ENCODE assay signal across 33 cellular contexts in the genomic region with DNA sequence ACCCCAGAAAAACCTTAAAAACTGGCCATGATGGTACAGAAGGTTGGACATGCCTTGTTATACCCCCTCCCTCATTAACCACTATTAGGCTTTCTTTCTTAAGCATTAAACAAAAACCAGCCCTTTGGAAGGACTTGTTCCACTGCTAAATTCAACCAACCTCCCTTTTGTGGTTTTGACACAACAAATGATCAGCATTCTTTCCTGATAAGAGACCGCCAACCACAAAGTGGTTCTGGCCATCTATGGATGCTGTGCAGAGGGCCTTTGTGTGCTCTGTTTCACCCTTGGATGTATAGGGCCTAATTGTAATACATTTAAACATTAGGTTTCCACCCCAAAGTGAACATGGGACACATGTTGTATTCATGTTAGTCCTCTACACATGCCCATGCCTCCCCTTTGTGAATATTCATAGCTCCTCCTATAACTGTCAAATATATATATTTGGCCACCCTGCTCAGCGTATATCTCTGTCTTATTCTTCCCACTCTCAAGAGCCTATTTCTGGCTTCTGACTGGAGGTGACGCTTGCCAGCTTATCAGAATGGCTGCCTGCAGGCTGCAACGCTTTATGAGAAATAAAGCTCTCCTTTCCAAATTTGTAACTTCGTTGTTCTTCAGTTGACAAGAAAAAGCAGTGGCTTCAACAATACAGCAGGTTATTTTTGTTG.
A peak's percentile ranks its signal among the peaks of the same experiment; 100 is the strongest.
DNase-seq lines count a peak whose midpoint lies in the region; ATAC-seq, FAIRE-seq and TF ChIP-seq lines count a peak whose summit lies in the region.
"Had no signal": no experiment of that assay in that cellular context is flagged by ENCODE, and none has a peak within 500 bp of the region (broad histone marks: within the 10 kb centered on the region; RNA-seq: fewer than 3 reads in every experiment).

No MANE protein-coding gene starts in this region.

- no peak for FAIRE-seq in astrocyte (lab: Jason Lieb, UNC)
- FAIRE-seq: kidney, urothelium cell line had no signal

- no peaks in the 10 kb centered on the region for H3K36me3 Mint-ChIP-seq in astrocyte (ENCODE audit: low read depth, unreplicated experiment)
- H3K36me3 Mint-ChIP-seq in activated CD8-positive, alpha-beta memory T cell treated with anti-CD3 and anti-CD28 coated beads, Interleukin-2, amount 10 ng/mL, durations not matched to agents 7 days and 5 days = no peaks in the 10 kb centered on the region
- H3K36me3 Mint-ChIP-seq: activated naive CD8-positive, alpha-beta T cell; CD8-positive, alpha-beta memory T cell; naive thymus-derived CD8-positive, alpha-beta T cell had no signal

- no peak for TF ChIP-seq CTCF in astrocyte (IDR thresholded peaks at IDR 0.05; ENCODE audit: insufficient read depth, low read depth, low read length)

- H3K9me3 Mint-ChIP-seq in astrocyte (ENCODE audit: unreplicated experiment) = peaks cover 9% of the 10 kb centered on the region
- H3K9me3 Mint-ChIP-seq in activated CD8-positive, alpha-beta memory T cell treated with anti-CD3 and anti-CD28 coated beads, Interleukin-2, amount 10 ng/mL, durations not matched to agents 7 days and 5 days (ENCODE audit: low read depth) = no peaks in the 10 kb centered on the region
- H3K9me3 Mint-ChIP-seq: central memory CD8-positive, alpha-beta T cell; effector memory CD8-positive, alpha-beta T cell had no signal

- H3K9me3 ChIP-seq in BLaER1 (no peaks in the 10 kb centered on the region), astrocyte (ENCODE audit: insufficient read depth, low read depth, low read length) (peaks cover 3% of the 10 kb centered on the region)
- H3K9me3 ChIP-seq: prostate gland, sigmoid colon, stomach had no signal

- DNase-seq in KBM-7 (peak; percentile 67), astrocyte (ENCODE audit: low read depth) (peak; percentile 67), left ventricle myocardium superior (no peak), NK-92 (lab: John Stamatoyannopoulos, UW; ENCODE audit: unreplicated experiment) (no peak), posterior vena cava (ENCODE audit: low spot score) (no peak)
- no peak for DNase-seq in activated CD8-positive, alpha-beta memory T cell treated with anti-CD3 and anti-CD28 coated beads, Interleukin-2, amount 10 ng/mL, durations not matched to agents 7 days and 5 days
- DNase-seq: activated CD4-positive, alpha-beta T cell treated with anti-CD3 and anti-CD28 coated beads for 4 hours; activated effector memory CD4-positive, alpha-beta T cell treated with Interleukin-2 at 50 U/mL for 16 hours; activated T-cell treated with anti-CD3 and anti-CD28 coated beads for 4 hours; aorta; CD8-positive, alpha-beta memory T cell; effector memory CD8-positive, alpha-beta T cell; glutamatergic neuron; IMR-90; kidney; naive thymus-derived CD8-positive, alpha-beta T cell; NCI-H1092 treated with DMSO at 0.1 percent for 48 hours; NCI-H1930; NCI-H345; NCI-H69; Peyer's patch; sigmoid colon; stimulated activated CD4-positive, alpha-beta T cell treated with anti-CD3 and anti-CD28 coated beads, Interleukin-4, amount 100 ng/mL, for 1 hour; stomach; SW 1271; T-helper 9 cell; WERI-Rb-1 had no signal

- H3K27me3 Mint-ChIP-seq in astrocyte (ENCODE audit: low read depth, unreplicated experiment) = peaks cover 19% of the 10 kb centered on the region
- no peaks in the 10 kb centered on the region for H3K27me3 Mint-ChIP-seq in activated CD8-positive, alpha-beta memory T cell treated with anti-CD3 and anti-CD28 coated beads, Interleukin-2, amount 10 ng/mL, durations not matched to agents 7 days and 5 days
- H3K27me3 Mint-ChIP-seq: activated naive CD8-positive, alpha-beta T cell; CD8-positive, alpha-beta memory T cell; central memory CD8-positive, alpha-beta T cell; effector memory CD8-positive, alpha-beta T cell had no signal

- no peaks in the 10 kb centered on the region for H4K20me1 ChIP-seq in BLaER1
- no peaks in the 10 kb centered on the region for H4K20me1 ChIP-seq in astrocyte (ENCODE audit: insufficient read depth, low read length)

- H3K4me1 Mint-ChIP-seq in astrocyte (ENCODE audit: low read depth, unreplicated experiment) = peaks cover 15% of the 10 kb centered on the region
- no peaks in the 10 kb centered on the region for H3K4me1 Mint-ChIP-seq in activated CD8-positive, alpha-beta memory T cell treated with anti-CD3 and anti-CD28 coated beads, Interleukin-2, amount 10 ng/mL, durations not matched to agents 7 days and 5 days
- H3K4me1 Mint-ChIP-seq: CD8-positive, alpha-beta memory T cell; central memory CD8-positive, alpha-beta T cell; naive thymus-derived CD8-positive, alpha-beta T cell had no signal

- no peak overlapping the region for H3K27ac Mint-ChIP-seq in astrocyte (ENCODE audit: unreplicated experiment)
- no peak overlapping the region for H3K27ac Mint-ChIP-seq in activated CD8-positive, alpha-beta memory T cell treated with anti-CD3 and anti-CD28 coated beads, Interleukin-2, amount 10 ng/mL, durations not matched to agents 7 days and 5 days
- H3K27ac Mint-ChIP-seq: activated naive CD8-positive, alpha-beta T cell; CD8-positive, alpha-beta memory T cell; effector memory CD8-positive, alpha-beta T cell; naive thymus-derived CD8-positive, alpha-beta T cell had no signal

- no peak overlapping the region for H2AFZ ChIP-seq in astrocyte (ENCODE audit: low read depth, low read length)

- ATAC-seq in left ventricle myocardium superior (peak; percentile 89), GM21515 (IDR thresholded peaks at IDR 0.05; ENCODE audit: unreplicated experiment) (no peak)
- ATAC-seq in activated CD8-positive, alpha-beta memory T cell treated with anti-CD3 and anti-CD28 coated beads, Interleukin-2, amount 10 ng/mL, durations not matched to agents 7 days and 5 days = no peak
- ATAC-seq: effector memory CD8-positive, alpha-beta T cell; naive thymus-derived CD8-positive, alpha-beta T cell had no signal

- H3K79me2 ChIP-seq in astrocyte (ENCODE audit: insufficient read depth, low read length) = no peaks in the 10 kb centered on the region

- no peaks in the 10 kb centered on the region for H3K36me3 ChIP-seq in BLaER1
- no peaks in the 10 kb centered on the region for H3K36me3 ChIP-seq in astrocyte (ENCODE audit: insufficient read depth, low read length)
- H3K36me3 ChIP-seq: Peyer's patch, prostate gland, sigmoid colon, stomach, WERI-Rb-1 had no signal

- no peak overlapping the region for H3K4me3 Mint-ChIP-seq in astrocyte (ENCODE audit: unreplicated experiment)
- no peak overlapping the region for H3K4me3 Mint-ChIP-seq in activated CD8-positive, alpha-beta memory T cell treated with anti-CD3 and anti-CD28 coated beads, Interleukin-2, amount 10 ng/mL, durations not matched to agents 7 days and 5 days
- H3K4me3 Mint-ChIP-seq: activated naive CD8-positive, alpha-beta T cell; CD8-positive, alpha-beta memory T cell; central memory CD8-positive, alpha-beta T cell; effector memory CD8-positive, alpha-beta T cell; naive thymus-derived CD8-positive, alpha-beta T cell had no signal

- H3K9ac ChIP-seq in BLaER1 (no peak overlapping the region), astrocyte (ENCODE audit: low read length) (no peak overlapping the region)

- peaks cover 22% of the 10 kb centered on the region for H3K4me1 ChIP-seq in BLaER1
- no peaks in the 10 kb centered on the region for H3K4me1 ChIP-seq in astrocyte (ENCODE audit: insufficient read depth, low read length)
- H3K4me1 ChIP-seq: Peyer's patch, prostate gland, sigmoid colon, stomach had no signal

- CTCF ChIA-PET in activated CD8-positive, alpha-beta memory T cell treated with anti-CD3 and anti-CD28 coated beads, Interleukin-2, amount 10 ng/mL, durations not matched to agents 7 days and 5 days (lab: Charles Lee) = no interaction called here

- in situ Hi-C loops in KBM-7 (cut with MboI; ENCODE audit: low pct_unique_long_range_greater_than_20kb, low sequenced_read_pairs) = no loop called here

- H3K27ac ChIP-seq in BLaER1 (no peak overlapping the region), astrocyte (ENCODE audit: low read depth, low read length) (no peak overlapping the region)
- H3K27ac ChIP-seq: Peyer's patch, prostate gland, sigmoid colon, stomach, WERI-Rb-1 had no signal

- intact Hi-C loops in left ventricle myocardium superior (cut with micrococcal nuclease) = no loop called here
- intact Hi-C loops in posterior vena cava (cut with DNase I) = no loop called here

- H3K4me2 ChIP-seq in BLaER1 (peak overlapping the region; percentile 63), astrocyte (ENCODE audit: low read length) (no peak overlapping the region)

- H3K27me3 ChIP-seq in BLaER1 = no peaks in the 10 kb centered on the region
- peaks cover 10% of the 10 kb centered on the region for H3K27me3 ChIP-seq in astrocyte (ENCODE audit: insufficient read depth, low read length)
- H3K27me3 ChIP-seq: Peyer's patch, sigmoid colon, stomach had no signal

- no peak overlapping the region for H3K4me3 ChIP-seq in BLaER1
- H3K4me3 ChIP-seq in astrocyte (ENCODE audit: insufficient read depth, low read depth, low read length) = no peak overlapping the region
- H3K4me3 ChIP-seq: Peyer's patch, prostate gland, sigmoid colon, stomach had no signal

Comparison
In these comparisons a context has a peak if more than half of its experiments do, and no peak if none do; other contexts are left out.
1. DNase-seq: peak in KBM-7 (single experiment) and astrocyte (single experiment); none in left ventricle myocardium superior (single experiment), NK-92 (single experiment), posterior vena cava (single experiment) and activated CD8-positive, alpha-beta memory T cell treated with anti-CD3 and anti-CD28 coated beads, Interleukin-2, amount 10 ng/mL, durations not matched to agents 7 days and 5 days (single experiment).